Comparison of ENCODE assay signal across 12 cellular contexts in genomic region chr16:25155553-25156460, GRCh38. TPM values are rescaled to one million over a fixed set of nuclear protein-coding genes. Genes with fewer than 3 reads are reported as not detected.
A peak's percentile ranks its signal among the peaks of the same experiment; 100 is the strongest.
DNase-seq lines count a peak whose midpoint lies in the region; ATAC-seq and TF ChIP-seq lines count a peak whose summit lies in the region.
"Had no signal": no experiment of that assay in that cellular context is flagged by ENCODE, and none has a peak within 500 bp of the region (broad histone marks: within the 10 kb centered on the region; RNA-seq: fewer than 3 reads in every experiment).

No MANE protein-coding gene starts in this region.

- no peaks in the 10 kb centered on the region for H3K9me3 Mint-ChIP-seq in progenitor cell of endocrine pancreas (ENCODE audit: low read depth)

- intact Hi-C loops in gastrocnemius medialis (cut with DNase I; ENCODE audit: low total_unique reads): no loop called here

- TF ChIP-seq CTCF in progenitor cell of endocrine pancreas (IDR thresholded peaks at IDR 0.05; ENCODE audit: unreplicated experiment): no peak
- no peak for TF ChIP-seq CTCF in Peyer's patch (IDR thresholded peaks at IDR 0.05)
- TF ChIP-seq CTCF in gastrocnemius medialis (IDR thresholded peaks at IDR 0.05 in 4 of 5, conservative IDR thresholded peaks at IDR 0.05 in 1 of 5): no peak

- in situ Hi-C loops in gastrocnemius medialis (cut with MboI; ENCODE audit: low sequenced_read_pairs in 4 of 4): no loop called here

- H3K9ac ChIP-seq in BLaER1 treated with 17β-estradiol and CSF1 and Interleukin-3, amounts not matched to agents 10 nM and 100 nM: peak overlapping the region in 2 of 11 experiments; percentile 19 to 22; a peak in 2 of 22 replicates
- H3K9ac ChIP-seq in adipocyte (ENCODE audit: low read length): peak overlapping the region; percentile 25

- peak overlapping the region; percentile 33 for H3K27ac Mint-ChIP-seq in progenitor cell of endocrine pancreas

- no peak for TF ChIP-seq POLR2A in Peyer's patch (IDR thresholded peaks at IDR 0.05)
- no peak for TF ChIP-seq POLR2A in gastrocnemius medialis (IDR thresholded peaks at IDR 0.05)

- no peaks in the 10 kb centered on the region for H3K9me3 ChIP-seq in BLaER1 treated with 17β-estradiol and CSF1 and Interleukin-3, amounts not matched to agents 10 nM and 100 nM (replicated peaks in 1 of 11)
- H3K9me3 ChIP-seq in KOPT-K1 (ENCODE audit: insufficient read depth, low read length, poor library complexity, severe bottlenecking) (no peaks in the 10 kb centered on the region), adipocyte (ENCODE audit: control insufficient read depth, low read length) (no peaks in the 10 kb centered on the region), Peyer's patch (no peaks in the 10 kb centered on the region), gastrocnemius medialis (no peaks in the 10 kb centered on the region)
- H3K9me3 ChIP-seq: spleen, upper lobe of left lung had no signal

- peaks cover 36 to 88% (median 66%) of the 10 kb centered on the region in 11 experiments for H3K36me3 ChIP-seq in BLaER1 treated with 17β-estradiol and CSF1 and Interleukin-3, amounts not matched to agents 10 nM and 100 nM
- H3K36me3 ChIP-seq in KOPT-K1 (ENCODE audit: insufficient read depth, low read length) (peaks cover 45% of the 10 kb centered on the region), adipocyte (ENCODE audit: control insufficient read depth, insufficient read depth, low read length, severe bottlenecking) (peaks cover 31% of the 10 kb centered on the region), Peyer's patch (peaks cover 0 to 57% (median 0%) of the 10 kb centered on the region in 3 donors), gastrocnemius medialis (peaks cover 0 to 41% of the 10 kb centered on the region in 2 donors)

- H3K4me1 Mint-ChIP-seq in progenitor cell of endocrine pancreas (ENCODE audit: low read depth): no peaks in the 10 kb centered on the region

- H3K4me1 ChIP-seq in BLaER1 treated with 17β-estradiol and CSF1 and Interleukin-3, amounts not matched to agents 10 nM and 100 nM: peaks cover 0 to 16% (median 13%) of the 10 kb centered on the region in 10 experiments; a peak in 12 of 20 replicates
- H3K4me1 ChIP-seq in adipocyte (ENCODE audit: control insufficient read depth, insufficient read depth, low read length) (peaks cover 25% of the 10 kb centered on the region), Peyer's patch (no peaks in the 10 kb centered on the region), gastrocnemius medialis (no peaks in the 10 kb centered on the region)
- H3K4me1 ChIP-seq: foreskin keratinocyte, spleen, upper lobe of left lung had no signal

- peak overlapping the region in 6 of 11 experiments; percentile 2 to 45 (median 35); a peak in 6 of 22 replicates for H3K27ac ChIP-seq in BLaER1 treated with 17β-estradiol and CSF1 and Interleukin-3, amounts not matched to agents 10 nM and 100 nM
- H3K27ac ChIP-seq in KOPT-K1 (ENCODE audit: low read depth, low read length, poor library complexity, severe bottlenecking): peak overlapping the region; percentile 55
- H3K27ac ChIP-seq in Peyer's patch: no peak overlapping the region
- H3K27ac ChIP-seq in gastrocnemius medialis: no peak overlapping the region
- H3K27ac ChIP-seq: foreskin keratinocyte, spleen, upper lobe of left lung had no signal

- DNase-seq in adipocyte (ENCODE audit: low read depth) (no peak), progenitor cell of endocrine pancreas (ENCODE audit: low spot score, unreplicated experiment) (no peak), NCI-H1417 (lab: John Stamatoyannopoulos, UW) (no peak), GOT3 (lab: John Stamatoyannopoulos, UW) (no peak), Peyer's patch (no peak), gastrocnemius medialis (no peak)
- DNase-seq: foreskin keratinocyte, NCI-H774, spleen, upper lobe of left lung had no signal

- H3K4me3 Mint-ChIP-seq in progenitor cell of endocrine pancreas (ENCODE audit: low read depth): no peak overlapping the region

- peaks cover 25% of the 10 kb centered on the region for H3K36me3 Mint-ChIP-seq in progenitor cell of endocrine pancreas (ENCODE audit: insufficient read depth)

- no peaks in the 10 kb centered on the region for H3K27me3 ChIP-seq in BLaER1 treated with 17β-estradiol and CSF1 and Interleukin-3, amounts not matched to agents 10 nM and 100 nM
- H3K27me3 ChIP-seq in adipocyte (replicated peaks; ENCODE audit: control insufficient read depth, insufficient read depth, low read length) (no peaks in the 10 kb centered on the region), Peyer's patch (no peaks in the 10 kb centered on the region), gastrocnemius medialis (no peaks in the 10 kb centered on the region)
- H3K27me3 ChIP-seq: foreskin keratinocyte, spleen, upper lobe of left lung had no signal

- peaks cover 0 to 4% (median 0%) of the 10 kb centered on the region in 11 experiments; a peak in 1 of 22 replicates for H4K20me1 ChIP-seq in BLaER1 treated with 17β-estradiol and CSF1 and Interleukin-3, amounts not matched to agents 10 nM and 100 nM

- ATAC-seq in gastrocnemius medialis: no peak
- ATAC-seq: foreskin keratinocyte had no signal

- no peaks in the 10 kb centered on the region for H3K27me3 Mint-ChIP-seq in progenitor cell of endocrine pancreas

- H3K4me3 ChIP-seq in BLaER1 treated with 17β-estradiol and CSF1 and Interleukin-3, amounts not matched to agents 10 nM and 100 nM: no peak overlapping the region
- no peak overlapping the region for H3K4me3 ChIP-seq in adipocyte (ENCODE audit: low read length)
- no peak overlapping the region for H3K4me3 ChIP-seq in Peyer's patch
- H3K4me3 ChIP-seq in gastrocnemius medialis: no peak overlapping the region
- H3K4me3 ChIP-seq: spleen, upper lobe of left lung had no signal

- H3K4me2 ChIP-seq in BLaER1 treated with 17β-estradiol and CSF1 and Interleukin-3, amounts not matched to agents 10 nM and 100 nM: peak overlapping the region in 7 of 11 experiments; percentile 2 to 33 (median 18); a peak in 9 of 22 replicates

RNA-seq across cellular contexts. Expression of gene LCMT1, which starts 44.3 kb away (rescaled TPM):
- total RNA-seq in progenitor cell of endocrine pancreas (71.8 and 74.7 TPM in 2 replicates), Peyer's patch (10 to 100 TPM; 10.7 to 56.9 (median 34.4) TPM), gastrocnemius medialis (10 to 100 TPM; 49.8 to 90.6 (median 59.3) TPM)

Comparison
In these comparisons a context has a peak if more than half of its experiments do, and no peak if none do; other contexts are left out.
1. H3K27ac ChIP-seq: peak in BLaER1 treated with 17β-estradiol and CSF1 and Interleukin-3, amounts not matched to agents 10 nM and 100 nM (6 of 11) and KOPT-K1 (single experiment); none in Peyer's patch (0 of 4) and gastrocnemius medialis (0 of 4).